ENCODE assay signal across 10 cellular contexts in genomic region chr15:90762109-90762508, GRCh38. TPM values are rescaled to one million over a fixed set of nuclear protein-coding genes. Genes with fewer than 3 reads are reported as not detected.
A peak's percentile ranks its signal among the peaks of the same experiment; 100 is the strongest.
DNase-seq lines count a peak whose midpoint lies in the region; ATAC-seq and TF ChIP-seq lines count a peak whose summit lies in the region.
"Had no signal": no experiment of that assay in that cellular context is flagged by ENCODE, and none has a peak within 500 bp of the region (broad histone marks: within the 10 kb centered on the region; RNA-seq: fewer than 3 reads in every experiment).

No MANE protein-coding gene starts in this region.

- DNase-seq in GM04503 (ENCODE audit: low read depth) (peak; percentile 48), T-helper 17 cell (no peak), cardiac muscle cell (ENCODE audit: low read depth in 1 of 2, low spot score in 1 of 2) (peak; percentile 8 to 73), posterior vena cava (ENCODE audit: low spot score) (peak; percentile 85)
- no peak for DNase-seq in activated naive CD4-positive, alpha-beta T cell treated with anti-CD3 and anti-CD28 coated beads, Interleukin-2, amount 10 ng/mL, durations not matched to agents 7 days and 5 days
- DNase-seq in activated CD4-positive, alpha-beta memory T cell treated with anti-CD3 and anti-CD28 coated beads, Interleukin-2, amount 10 ng/mL, durations not matched to agents 7 days and 5 days, result no peak
- DNase-seq: NCI-H1105, RPMI8226 had no signal

- H3K36me3 Mint-ChIP-seq in T-helper 17 cell (ENCODE audit: low read depth), result peaks cover 13% of the 10 kb centered on the region
- H3K36me3 Mint-ChIP-seq in activated naive CD4-positive, alpha-beta T cell treated with anti-CD3 and anti-CD28 coated beads, Interleukin-2, amount 10 ng/mL, durations not matched to agents 7 days and 5 days, result peaks cover 56% of the 10 kb centered on the region
- peaks cover 68% of the 10 kb centered on the region for H3K36me3 Mint-ChIP-seq in activated CD4-positive, alpha-beta memory T cell treated with anti-CD3 and anti-CD28 coated beads, Interleukin-2, amount 10 ng/mL, durations not matched to agents 7 days and 5 days (ENCODE audit: low read depth)

- TF ChIP-seq CTCF in cardiac muscle cell (IDR thresholded peaks at IDR 0.05; ENCODE audit: low read depth, low read length), result no peak

- no peaks in the 10 kb centered on the region for H3K36me3 ChIP-seq in cardiac muscle cell

- CTCF ChIA-PET in activated naive CD4-positive, alpha-beta T cell treated with anti-CD3 and anti-CD28 coated beads, Interleukin-2, amount 10 ng/mL, durations not matched to agents 7 days and 5 days (lab: Charles Lee), result interaction anchor here (0.9 to 1.2 kb wide), 3 partner anchors 16 to 123 kb away, joined by 3 read pairs; no protein-coding TSS in a partner anchor
- CTCF ChIA-PET in activated CD4-positive, alpha-beta memory T cell treated with anti-CD3 and anti-CD28 coated beads, Interleukin-2, amount 10 ng/mL, durations not matched to agents 7 days and 5 days (lab: Charles Lee), result interaction anchor here (1.0 kb wide), 1 partner anchor 141 kb away, joined by 3 read pairs; no protein-coding TSS in a partner anchor

- no peak overlapping the region for H3K27ac ChIP-seq in cardiac muscle cell

- H3K4me3 ChIP-seq in cardiac muscle cell, result no peak overlapping the region

- peaks cover 9% of the 10 kb centered on the region for H3K4me1 ChIP-seq in cardiac muscle cell (ENCODE audit: low read depth)

- no peaks in the 10 kb centered on the region for H3K9me3 ChIP-seq in T-helper 17 cell (ENCODE audit: control insufficient read depth, low read length, poor library complexity, severe bottlenecking)
- no peaks in the 10 kb centered on the region for H3K9me3 ChIP-seq in cardiac muscle cell (ENCODE audit: low read depth)

- ATAC-seq in T-helper 17 cell (no peak), HG03045 (IDR thresholded peaks at IDR 0.05; ENCODE audit: unreplicated experiment) (no peak), HG03175 (IDR thresholded peaks at IDR 0.05; ENCODE audit: unreplicated experiment) (no peak)

- H3K4me1 Mint-ChIP-seq in T-helper 17 cell, result peaks cover 5% of the 10 kb centered on the region
- H3K4me1 Mint-ChIP-seq in activated naive CD4-positive, alpha-beta T cell treated with anti-CD3 and anti-CD28 coated beads, Interleukin-2, amount 10 ng/mL, durations not matched to agents 7 days and 5 days, result peaks cover 5% of the 10 kb centered on the region
- H3K4me1 Mint-ChIP-seq in activated CD4-positive, alpha-beta memory T cell treated with anti-CD3 and anti-CD28 coated beads, Interleukin-2, amount 10 ng/mL, durations not matched to agents 7 days and 5 days, result peaks cover 14% of the 10 kb centered on the region

- intact Hi-C loops in posterior vena cava (cut with DNase I), result no loop called here

- H3K9me3 Mint-ChIP-seq in activated naive CD4-positive, alpha-beta T cell treated with anti-CD3 and anti-CD28 coated beads, Interleukin-2, amount 10 ng/mL, durations not matched to agents 7 days and 5 days, result no peaks in the 10 kb centered on the region
- no peaks in the 10 kb centered on the region for H3K9me3 Mint-ChIP-seq in activated CD4-positive, alpha-beta memory T cell treated with anti-CD3 and anti-CD28 coated beads, Interleukin-2, amount 10 ng/mL, durations not matched to agents 7 days and 5 days

- H3K27me3 ChIP-seq in cardiac muscle cell, result no peaks in the 10 kb centered on the region

- peak overlapping the region; percentile 80 for H3K27ac Mint-ChIP-seq in T-helper 17 cell
- no peak overlapping the region for H3K27ac Mint-ChIP-seq in activated naive CD4-positive, alpha-beta T cell treated with anti-CD3 and anti-CD28 coated beads, Interleukin-2, amount 10 ng/mL, durations not matched to agents 7 days and 5 days
- no peak overlapping the region for H3K27ac Mint-ChIP-seq in activated CD4-positive, alpha-beta memory T cell treated with anti-CD3 and anti-CD28 coated beads, Interleukin-2, amount 10 ng/mL, durations not matched to agents 7 days and 5 days

- POLR2A ChIA-PET in activated CD4-positive, alpha-beta memory T cell treated with anti-CD3 and anti-CD28 coated beads, Interleukin-2, amount 10 ng/mL, durations not matched to agents 7 days and 5 days (lab: Charles Lee), result no interaction called here

- H3K27me3 Mint-ChIP-seq in T-helper 17 cell, result no peaks in the 10 kb centered on the region
- no peaks in the 10 kb centered on the region for H3K27me3 Mint-ChIP-seq in activated naive CD4-positive, alpha-beta T cell treated with anti-CD3 and anti-CD28 coated beads, Interleukin-2, amount 10 ng/mL, durations not matched to agents 7 days and 5 days
- no peaks in the 10 kb centered on the region for H3K27me3 Mint-ChIP-seq in activated CD4-positive, alpha-beta memory T cell treated with anti-CD3 and anti-CD28 coated beads, Interleukin-2, amount 10 ng/mL, durations not matched to agents 7 days and 5 days

- no peak overlapping the region for H3K4me3 Mint-ChIP-seq in T-helper 17 cell
- no peak overlapping the region for H3K4me3 Mint-ChIP-seq in activated naive CD4-positive, alpha-beta T cell treated with anti-CD3 and anti-CD28 coated beads, Interleukin-2, amount 10 ng/mL, durations not matched to agents 7 days and 5 days
- no peak overlapping the region for H3K4me3 Mint-ChIP-seq in activated CD4-positive, alpha-beta memory T cell treated with anti-CD3 and anti-CD28 coated beads, Interleukin-2, amount 10 ng/mL, durations not matched to agents 7 days and 5 days

RNA-seq across cellular contexts. Expression of gene BLM, which starts 45.0 kb away (rescaled TPM):
- total RNA-seq in T-helper 17 cell (1 to 10 TPM; 7.8 to 8.8 TPM), cardiac muscle cell (4.2 and 6.3 TPM in 2 replicates), posterior vena cava (1 to 10 TPM in 1 of 2 donors, under 1 TPM in 1; 1.00 to 3.1 TPM)
- polyA plus RNA-seq in cardiac muscle cell, result 2.6 and 3.2 TPM in 2 replicates
- total RNA-seq in activated CD4-positive, alpha-beta memory T cell treated with anti-CD3 and anti-CD28 coated beads, Interleukin-2, amount 10 ng/mL, durations not matched to agents 7 days and 5 days, result 10 to 100 TPM; 59.4 to 63.7 TPM

Comparison
In these comparisons a context has a peak if more than half of its experiments do, and no peak if none do; other contexts are left out.
1. DNase-seq: peak in GM04503 (single experiment), cardiac muscle cell (2 of 2) and posterior vena cava (single experiment); none in T-helper 17 cell (0 of 3), activated naive CD4-positive, alpha-beta T cell treated with anti-CD3 and anti-CD28 coated beads, Interleukin-2, amount 10 ng/mL, durations not matched to agents 7 days and 5 days (single experiment) and activated CD4-positive, alpha-beta memory T cell treated with anti-CD3 and anti-CD28 coated beads, Interleukin-2, amount 10 ng/mL, durations not matched to agents 7 days and 5 days (single experiment).